12 cellular contexts compared by ENCODE assay signal in the genomic region with DNA sequence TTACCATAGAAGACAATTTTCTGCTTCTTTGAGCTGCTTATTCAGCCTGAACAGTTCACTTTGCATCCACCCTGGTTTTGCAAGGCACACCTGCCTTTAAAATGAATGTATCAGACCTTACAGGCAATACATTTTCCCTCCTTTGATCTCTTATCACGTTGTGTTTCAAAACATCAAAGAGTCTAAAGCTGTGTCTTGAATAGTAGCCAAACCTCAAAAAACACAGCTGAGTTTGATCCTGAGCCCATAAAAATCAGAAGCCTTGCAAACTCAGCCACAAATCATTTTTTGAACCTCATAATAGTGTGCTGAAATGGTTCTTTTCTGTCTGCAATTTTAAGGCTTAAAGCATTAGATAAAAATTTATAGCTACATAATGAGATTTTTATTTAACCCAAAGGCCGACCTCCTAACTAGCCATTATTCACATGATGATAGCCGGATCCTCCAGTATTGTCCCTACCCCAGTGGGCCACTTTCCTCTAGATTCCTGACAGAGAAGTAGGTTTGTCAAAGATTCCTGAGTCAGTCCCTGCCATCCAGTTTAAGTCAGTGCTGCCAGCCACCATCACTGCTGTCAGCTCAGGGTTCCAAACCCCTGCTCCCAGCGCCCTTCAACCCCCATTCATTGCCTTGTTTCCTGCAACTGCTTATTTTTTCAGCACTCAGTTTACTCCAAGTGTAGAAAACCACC.
A peak's percentile ranks its signal among the peaks of the same experiment; 100 is the strongest.
DNase-seq lines count a peak whose midpoint lies in the region; ATAC-seq, FAIRE-seq and TF ChIP-seq lines count a peak whose summit lies in the region.
"Had no signal": no experiment of that assay in that cellular context is flagged by ENCODE, and none has a peak within 500 bp of the region (broad histone marks: within the 10 kb centered on the region; RNA-seq: fewer than 3 reads in every experiment).

No MANE protein-coding gene starts in this region.

- peaks cover 2% of the 10 kb centered on the region for H3K9me3 Mint-ChIP-seq in memory B cell

- H3K27me3 ChIP-seq in HepG2 (ENCODE audit: control insufficient read depth in 1 of 2, insufficient read depth in 2 of 2, low read length in 2 of 2) (no peaks in the 10 kb centered on the region), right lobe of liver (no peaks in the 10 kb centered on the region)

- TF ChIP-seq POLR2A in HepG2 (IDR thresholded peaks at IDR 0.05; ENCODE audit: insufficient read depth in 1 of 2, low read depth in 2 of 2, low read length in 2 of 2) (no peak), right lobe of liver (IDR thresholded peaks at IDR 0.05) (no peak)

- TF ChIP-seq RAD21 in HepG2 (CRISPR knock-in tag; IDR thresholded peaks at IDR 0.05): no peak

- peak overlapping the region; percentile 5 for H3K4me3 Mint-ChIP-seq in memory B cell

- ATAC-seq in HepG2 (peak; percentile 72), right lobe of liver (no peak), memory B cell (ENCODE audit: low read depth) (peak; percentile 66)

- TF ChIP-seq CTCF in HepG2 (CRISPR knock-in tag; IDR thresholded peaks at IDR 0.05) (no peak), right lobe of liver (IDR thresholded peaks at IDR 0.05) (no peak), VCaP (conservative IDR thresholded peaks at IDR 0.05) (no peak)

- peak; percentile 86 for DNase-seq in HepG2 (ENCODE audit: low spot score)
- no peak for DNase-seq in right lobe of liver
- DNase-seq in memory B cell (ENCODE audit: low spot score in 2 of 2): no peak
- DNase-seq in SW 1271 (lab: John Stamatoyannopoulos, UW): no peak
- DNase-seq in GM03348 (ENCODE audit: low spot score): no peak
- no peak for DNase-seq in activated CD4-positive, alpha-beta T cell treated with anti-CD3 and anti-CD28 coated beads for 4 hours
- DNase-seq in NCI-H2029 (lab: John Stamatoyannopoulos, UW): no peak
- DNase-seq: activated gamma-delta T cell treated with Interleukin-2 at 50 U/mL for 16 hours, dermis blood vessel endothelial cell, NCI-H2081 treated with DMSO at 0.1 percent for 48 hours, SIG-M5 had no signal

- CTCF ChIA-PET in HepG2 (lab: Yijun Ruan, JAX; ENCODE audit: low intra/inter-chr PET ratio, low total read pairs): no interaction called here

- H2AFZ ChIP-seq in HepG2 (ENCODE audit: low read length): no peak overlapping the region

- peaks cover 2% of the 10 kb centered on the region for H3K36me3 Mint-ChIP-seq in memory B cell

- H3K27ac Mint-ChIP-seq in memory B cell: peak overlapping the region; percentile 85

- FAIRE-seq in HepG2 (lab: Jason Lieb, UNC): peak; percentile 73

- POLR2A ChIA-PET in HepG2 (lab: Yijun Ruan, JAX): interaction anchor here (0.6 to 1.7 kb wide), 2 partner anchors 72 to 421 kb away, joined by 3 to 6 read pairs; partner anchors contain the start of genes CAB39L, KPNA3 and SETDB2

- peak overlapping the region; percentile 49 for H3K4me2 ChIP-seq in HepG2 (ENCODE audit: low read depth, low read length)

- H3K9ac ChIP-seq in HepG2 (ENCODE audit: insufficient read depth, low read depth, low read length): no peak overlapping the region

- peak in 1 of 2 experiments; percentile 83; a peak in 2 of 4 replicates for TF ChIP-seq EP300 in HepG2 (IDR thresholded peaks at IDR 0.05; ENCODE audit: low read depth in 2 of 2, low read length in 2 of 2)
- TF ChIP-seq EP300 in HepG2 (CRISPR knock-in tag; IDR thresholded peaks at IDR 0.05; ENCODE audit: borderline replicate concordance): peak; percentile 55; the same call in 1 of the 2 replicates

- H3K4me3 ChIP-seq in HepG2 (replicated peaks in 1 of 3; ENCODE audit: insufficient read depth in 1 of 3, low read depth in 2 of 3, low read length in 3 of 3) (no peak overlapping the region), right lobe of liver (no peak overlapping the region)

- peaks cover 31% of the 10 kb centered on the region for H3K4me1 ChIP-seq in HepG2 (ENCODE audit: insufficient read depth, low read length)
- H3K4me1 ChIP-seq in right lobe of liver: no peaks in the 10 kb centered on the region

- no peaks in the 10 kb centered on the region for H4K20me1 ChIP-seq in HepG2 (ENCODE audit: insufficient read depth, low read length)

- in situ Hi-C loops in HepG2 (cut with HindIII; ENCODE audit: extremely low pct_ligation_motif_present, low pct_unique_long_range_greater_than_20kb): loop anchor here (5.0 kb wide), 1 partner anchor 65 kb away; no protein-coding TSS in a partner anchor

- H3K36me3 ChIP-seq in HepG2 (replicated peaks in 1 of 2; ENCODE audit: control insufficient read depth in 1 of 2, insufficient read depth in 2 of 2, low read length in 2 of 2) (no peaks in the 10 kb centered on the region), right lobe of liver (no peaks in the 10 kb centered on the region)

- H3K79me2 ChIP-seq in HepG2 (ENCODE audit: insufficient read depth, low read length): no peaks in the 10 kb centered on the region

- 24% methylated on average over 4 of the region's 4 CpGs for WGBS in HepG2 (ENCODE audit: low lambda C conversion rate)
- 62% methylated on average over 4 of the region's 4 CpGs for WGBS in right lobe of liver (ENCODE audit: insufficient coverage, low coverage, low lambda C conversion rate, missing lambda C conversion rate)

- no peaks in the 10 kb centered on the region for H3K27me3 Mint-ChIP-seq in memory B cell

- intact Hi-C loops in HepG2 (cut with micrococcal nuclease; ENCODE audit: unreplicated experiment) (loop anchor here (5.0 kb wide), 1 partner anchor 70 kb away; no protein-coding TSS in a partner anchor), right lobe of liver (cut with DNase I) (no loop called here)

- BruUV-seq in HepG2 (replicated peaks; lab: Mats Ljungman, UMichigan): no TSS peak

- H3K27ac ChIP-seq in HepG2 (ENCODE audit: extremely low read length, insufficient read depth, low read length) (no peak overlapping the region), right lobe of liver (no peak overlapping the region), VCaP (peak overlapping the region; percentile 68)

- H3K4me1 Mint-ChIP-seq in memory B cell: peaks cover 28% of the 10 kb centered on the region

- H3K9me3 ChIP-seq in HepG2 (ENCODE audit: low read length): no peaks in the 10 kb centered on the region
- no peaks in the 10 kb centered on the region for H3K9me3 ChIP-seq in right lobe of liver

TF ChIP-seq in HepG2, 621 proteins besides CTCF, POLR2A, EP300 and RAD21 (continues in another document):
- TF ChIP-seq CBFB (CRISPR knock-in tag; IDR thresholded peaks at IDR 0.05) (peak; percentile 96), SOX5 (CRISPR knock-in tag; IDR thresholded peaks at IDR 0.05; ENCODE audit: borderline replicate concordance) (peak; percentile 83; the same call in 1 of the 2 replicates), SOX6 (IDR thresholded peaks at IDR 0.05) (no peak), SOX6 (CRISPR knock-in tag; IDR thresholded peaks at IDR 0.05) (peak; percentile 59; the same call in 1 of the 2 replicates), FOXA1 (IDR thresholded peaks at IDR 0.05) (no peak), FOXA1 (CRISPR knock-in tag; IDR thresholded peaks at IDR 0.05) (peak; percentile 59; the same call in 1 of the 2 replicates), GFI1 (CRISPR knock-in tag; IDR thresholded peaks at IDR 0.05; ENCODE audit: borderline replicate concordance) (peak; percentile 36; the same call in 1 of the 2 replicates), NFKB2 (CRISPR knock-in tag; IDR thresholded peaks at IDR 0.05; ENCODE audit: borderline replicate concordance) (no peak), ZSCAN12 (CRISPR knock-in tag; IDR thresholded peaks at IDR 0.05) (no peak), SALL2 (CRISPR knock-in tag; IDR thresholded peaks at IDR 0.05) (no peak), NPAS2 (CRISPR knock-in tag; IDR thresholded peaks at IDR 0.05; ENCODE audit: borderline replicate concordance) (no peak), FOXA3 (CRISPR knock-in tag; IDR thresholded peaks at IDR 0.05) (peak; percentile 45; the same call in 1 of the 2 replicates), CREB3 (CRISPR knock-in tag; IDR thresholded peaks at IDR 0.05) (no peak), THRA (CRISPR knock-in tag; IDR thresholded peaks at IDR 0.05; ENCODE audit: borderline replicate concordance) (peak; percentile 38; the same call in 1 of the 2 replicates), ZNF12 (CRISPR knock-in tag; IDR thresholded peaks at IDR 0.05) (peak; percentile 25; the same call in 1 of the 2 replicates), ZNF331 (CRISPR knock-in tag; IDR thresholded peaks at IDR 0.05) (0 out of 2 replicates have a peak, but pooled peaks have one; percentile 13), ZBTB43 (CRISPR knock-in tag; conservative IDR thresholded peaks at IDR 0.05) (no peak)
- TF ChIP-seq, protein P1, sequence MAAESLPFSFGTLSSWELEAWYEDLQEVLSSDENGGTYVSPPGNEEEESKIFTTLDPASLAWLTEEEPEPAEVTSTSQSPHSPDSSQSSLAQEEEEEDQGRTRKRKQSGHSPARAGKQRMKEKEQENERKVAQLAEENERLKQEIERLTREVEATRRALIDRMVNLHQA (CRISPR knock-in tag; IDR thresholded peaks at IDR 0.05): no peak

Comparison
In these comparisons a context has a peak if more than half of its experiments do, and no peak if none do; other contexts are left out.
1. ATAC-seq: peak in HepG2 (single experiment) and memory B cell (single experiment); none in right lobe of liver (0 of 4).